ENCODE assay signal across 1 cellular context in the genomic region with DNA sequence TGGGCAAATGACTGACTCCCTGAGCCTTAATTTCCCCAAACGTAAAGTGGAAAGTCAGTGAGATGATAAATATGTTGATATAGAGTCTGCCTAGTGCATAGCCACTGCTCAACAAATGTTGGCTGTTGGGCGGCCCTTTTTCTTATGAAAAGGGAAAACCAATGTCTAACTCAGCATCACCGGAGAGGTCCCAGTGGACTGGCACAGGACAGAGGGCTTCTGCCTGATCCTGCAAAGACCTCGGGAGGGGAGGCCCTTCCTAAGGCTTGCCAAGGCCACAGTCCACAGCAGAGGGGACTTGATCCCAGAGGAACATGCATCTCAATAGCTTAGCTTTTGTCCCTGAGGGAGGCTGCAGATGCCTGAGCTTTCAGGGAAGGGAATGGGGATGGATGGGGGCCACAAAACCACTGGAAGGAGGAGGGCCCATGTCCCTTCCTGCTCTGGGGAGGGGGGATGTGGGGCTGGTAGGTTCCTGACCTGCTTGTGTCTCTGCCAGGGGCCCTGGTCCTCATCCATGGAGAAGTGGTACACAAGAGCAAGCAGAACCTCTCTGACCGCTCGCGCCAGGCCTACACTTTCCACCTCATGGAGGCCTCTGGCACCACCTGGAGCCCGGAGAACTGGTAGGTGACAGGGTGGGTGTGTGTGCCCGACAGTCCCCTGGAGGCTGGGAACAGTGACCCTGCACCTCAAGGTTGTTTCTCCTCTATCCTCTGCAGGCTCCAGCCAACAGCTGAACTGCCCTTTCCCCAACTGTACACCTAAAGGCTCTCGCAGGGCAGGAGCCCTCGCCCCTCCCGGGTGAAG.
TF ChIP-seq lines count a peak whose summit lies in the region.

No MANE protein-coding gene starts in this region.

TF ChIP-seq in A549, 52 proteins besides CTCF, POLR2A, EP300 and RAD21:
- TF ChIP-seq CEBPB (IDR thresholded peaks at IDR 0.05): no peak
- no peak for TF ChIP-seq EHF (CRISPR knock-in tag; IDR thresholded peaks at IDR 0.05)
